Comparison of ENCODE assay signal across 1 cellular context in the genomic region with DNA sequence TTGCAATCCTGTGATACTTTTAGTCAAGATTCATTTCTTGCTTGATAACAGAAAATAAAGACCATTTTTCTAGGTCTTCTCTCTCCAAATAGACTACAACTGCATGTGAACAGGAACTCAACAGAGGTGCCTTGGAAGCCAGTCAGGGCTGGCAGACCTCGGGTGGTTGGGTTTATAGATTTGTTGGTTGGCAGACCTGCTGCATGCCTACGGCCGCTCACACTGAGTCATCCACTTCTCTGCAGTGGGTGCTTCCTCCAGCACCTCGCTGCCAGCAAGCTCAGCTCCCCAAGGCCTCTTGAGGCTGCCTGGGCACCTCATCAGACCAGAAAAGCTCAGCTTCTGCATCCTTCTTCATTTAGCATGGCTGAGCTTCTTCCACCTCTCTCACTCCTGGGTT.
TF ChIP-seq lines count a peak whose summit lies in the region.

No MANE protein-coding gene starts in this region.

TF ChIP-seq in H1, 55 proteins besides CTCF, POLR2A, EP300 and RAD21:
- TF ChIP-seq RNF2 (IDR thresholded peaks at IDR 0.05; ENCODE audit: borderline replicate concordance, low read depth, low read length, missing control alignments, poor library complexity, severe bottlenecking) (no peak), BRCA1 (IDR thresholded peaks at IDR 0.05; ENCODE audit: low read depth, low read length) (no peak)
- TF ChIP-seq, protein P1, sequence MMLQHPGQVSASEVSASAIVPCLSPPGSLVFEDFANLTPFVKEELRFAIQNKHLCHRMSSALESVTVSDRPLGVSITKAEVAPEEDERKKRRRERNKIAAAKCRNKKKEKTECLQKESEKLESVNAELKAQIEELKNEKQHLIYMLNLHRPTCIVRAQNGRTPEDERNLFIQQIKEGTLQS (IDR thresholded peaks at IDR 0.05; ENCODE audit: insufficient read depth, low read depth, low read length) = no peak
- TF ChIP-seq, protein P2, sequence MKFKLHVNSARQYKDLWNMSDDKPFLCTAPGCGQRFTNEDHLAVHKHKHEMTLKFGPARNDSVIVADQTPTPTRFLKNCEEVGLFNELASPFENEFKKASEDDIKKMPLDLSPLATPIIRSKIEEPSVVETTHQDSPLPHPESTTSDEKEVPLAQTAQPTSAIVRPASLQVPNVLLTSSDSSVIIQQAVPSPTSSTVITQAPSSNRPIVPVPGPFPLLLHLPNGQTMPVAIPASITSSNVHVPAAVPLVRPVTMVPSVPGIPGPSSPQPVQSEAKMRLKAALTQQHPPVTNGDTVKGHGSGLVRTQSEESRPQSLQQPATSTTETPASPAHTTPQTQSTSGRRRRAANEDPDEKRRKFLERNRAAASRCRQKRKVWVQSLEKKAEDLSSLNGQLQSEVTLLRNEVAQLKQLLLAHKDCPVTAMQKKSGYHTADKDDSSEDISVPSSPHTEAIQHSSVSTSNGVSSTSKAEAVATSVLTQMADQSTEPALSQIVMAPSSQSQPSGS (IDR thresholded peaks at IDR 0.05; ENCODE audit: low read length) = no peak
